Comparison of ENCODE assay signal across 1 cellular context in the genomic region with DNA sequence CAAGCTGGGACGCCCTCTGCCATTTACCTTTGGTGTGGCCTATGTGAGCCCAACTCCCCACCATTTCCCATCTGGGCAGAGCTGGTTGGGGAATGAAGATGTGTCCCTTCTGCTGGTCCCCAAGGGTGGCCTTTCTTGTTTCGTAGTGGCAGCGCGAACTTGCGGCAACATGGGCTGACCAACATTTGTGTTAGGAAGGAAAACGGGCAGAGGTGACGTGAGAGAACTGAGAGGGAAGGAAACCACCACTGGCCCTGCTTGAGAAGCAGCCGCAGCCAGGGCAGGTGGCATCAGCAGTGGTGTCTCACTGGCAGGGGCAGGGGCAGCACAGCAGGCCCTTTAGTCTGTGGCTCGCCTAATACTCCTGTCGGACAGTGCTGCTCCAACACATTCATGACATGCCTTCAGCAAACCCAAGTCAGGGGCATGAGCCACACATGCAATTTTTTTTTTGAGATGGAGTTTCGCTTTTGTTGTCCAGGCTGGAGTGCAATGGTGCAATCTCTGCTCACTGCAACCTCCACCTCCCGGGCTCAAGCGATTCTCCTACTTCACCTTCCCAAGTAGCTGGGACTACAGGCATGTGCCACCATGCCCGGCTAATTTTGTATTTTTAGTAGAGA.
A peak's percentile ranks its signal among the peaks of the same experiment; 100 is the strongest.
TF ChIP-seq lines count a peak whose summit lies in the region.

No MANE protein-coding gene starts in this region.

TF ChIP-seq in K562, 482 proteins besides CTCF, POLR2A, EP300 and RAD21 (continued from another document):
- TF ChIP-seq ELK3 (CRISPR knock-in tag; IDR thresholded peaks at IDR 0.05) (no peak), MBD2 (IDR thresholded peaks at IDR 0.05; ENCODE audit: borderline replicate concordance, low read depth) (no peak), RHOXF2B (CRISPR knock-in tag; conservative IDR thresholded peaks at IDR 0.05) (no peak), VEZF1 (CRISPR knock-in tag; IDR thresholded peaks at IDR 0.05) (no peak), ZNF121 (CRISPR knock-in tag; conservative IDR thresholded peaks at IDR 0.05) (no peak), NELFE (IDR thresholded peaks at IDR 0.05; ENCODE audit: insufficient read depth, insufficient read length) (no peak), HMGXB4 (CRISPR knock-in tag; IDR thresholded peaks at IDR 0.05) (no peak), MED1 (CRISPR knock-in tag; IDR thresholded peaks at IDR 0.05; ENCODE audit: borderline replicate concordance) (no peak), EWSR1 (IDR thresholded peaks at IDR 0.05; ENCODE audit: borderline replicate concordance, low read depth, partially characterized antibody) (no peak), STAT5A (IDR thresholded peaks at IDR 0.05; ENCODE audit: borderline replicate concordance, low read length) (no peak), SIN3B (IDR thresholded peaks at IDR 0.05; ENCODE audit: low read depth) (no peak), CLOCK (CRISPR knock-in tag; IDR thresholded peaks at IDR 0.05; ENCODE audit: borderline replicate concordance) (0 out of 2 replicates have a peak, but pooled peaks have one; percentile 38), HIVEP1 (CRISPR knock-in tag; IDR thresholded peaks at IDR 0.05) (0 out of 2 replicates have a peak, but pooled peaks have one; percentile 22), DPF2 (IDR thresholded peaks at IDR 0.05) (no peak), GTF2E2 (tag; IDR thresholded peaks at IDR 0.05) (no peak), STAG1 (CRISPR knock-in tag; IDR thresholded peaks at IDR 0.05; ENCODE audit: borderline replicate concordance) (0 out of 2 replicates have a peak, but pooled peaks have one; percentile 17), ZBTB7A (IDR thresholded peaks at IDR 0.05; ENCODE audit: borderline replicate concordance, control insufficient read depth, low read depth, low read length) (no peak), HNRNPUL1 (IDR thresholded peaks at IDR 0.05; ENCODE audit: low read length) (0 out of 2 replicates have a peak, but pooled peaks have one; percentile 34), KLF10 (CRISPR knock-in tag; IDR thresholded peaks at IDR 0.05) (no peak), E4F1 (CRISPR knock-in tag; IDR thresholded peaks at IDR 0.05; ENCODE audit: borderline replicate concordance) (no peak), DACH1 (IDR thresholded peaks at IDR 0.05; ENCODE audit: partially characterized antibody) (no peak), TEAD4 (IDR thresholded peaks at IDR 0.05; ENCODE audit: low read length) (no peak), TEAD4 (CRISPR knock-in tag; IDR thresholded peaks at IDR 0.05; ENCODE audit: borderline replicate concordance) (no peak), ATF7 (IDR thresholded peaks at IDR 0.05) (no peak), BMI1 (IDR thresholded peaks at IDR 0.05; ENCODE audit: low read length) (no peak)
- TF ChIP-seq, protein P1, sequence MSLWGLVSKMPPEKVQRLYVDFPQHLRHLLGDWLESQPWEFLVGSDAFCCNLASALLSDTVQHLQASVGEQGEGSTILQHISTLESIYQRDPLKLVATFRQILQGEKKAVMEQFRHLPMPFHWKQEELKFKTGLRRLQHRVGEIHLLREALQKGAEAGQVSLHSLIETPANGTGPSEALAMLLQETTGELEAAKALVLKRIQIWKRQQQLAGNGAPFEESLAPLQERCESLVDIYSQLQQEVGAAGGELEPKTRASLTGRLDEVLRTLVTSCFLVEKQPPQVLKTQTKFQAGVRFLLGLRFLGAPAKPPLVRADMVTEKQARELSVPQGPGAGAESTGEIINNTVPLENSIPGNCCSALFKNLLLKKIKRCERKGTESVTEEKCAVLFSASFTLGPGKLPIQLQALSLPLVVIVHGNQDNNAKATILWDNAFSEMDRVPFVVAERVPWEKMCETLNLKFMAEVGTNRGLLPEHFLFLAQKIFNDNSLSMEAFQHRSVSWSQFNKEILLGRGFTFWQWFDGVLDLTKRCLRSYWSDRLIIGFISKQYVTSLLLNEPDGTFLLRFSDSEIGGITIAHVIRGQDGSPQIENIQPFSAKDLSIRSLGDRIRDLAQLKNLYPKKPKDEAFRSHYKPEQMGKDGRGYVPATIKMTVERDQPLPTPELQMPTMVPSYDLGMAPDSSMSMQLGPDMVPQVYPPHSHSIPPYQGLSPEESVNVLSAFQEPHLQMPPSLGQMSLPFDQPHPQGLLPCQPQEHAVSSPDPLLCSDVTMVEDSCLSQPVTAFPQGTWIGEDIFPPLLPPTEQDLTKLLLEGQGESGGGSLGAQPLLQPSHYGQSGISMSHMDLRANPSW (CRISPR knock-in tag; IDR thresholded peaks at IDR 0.05): 0 out of 2 replicates have a peak, but pooled peaks have one; percentile 30
- TF ChIP-seq, protein P2, sequence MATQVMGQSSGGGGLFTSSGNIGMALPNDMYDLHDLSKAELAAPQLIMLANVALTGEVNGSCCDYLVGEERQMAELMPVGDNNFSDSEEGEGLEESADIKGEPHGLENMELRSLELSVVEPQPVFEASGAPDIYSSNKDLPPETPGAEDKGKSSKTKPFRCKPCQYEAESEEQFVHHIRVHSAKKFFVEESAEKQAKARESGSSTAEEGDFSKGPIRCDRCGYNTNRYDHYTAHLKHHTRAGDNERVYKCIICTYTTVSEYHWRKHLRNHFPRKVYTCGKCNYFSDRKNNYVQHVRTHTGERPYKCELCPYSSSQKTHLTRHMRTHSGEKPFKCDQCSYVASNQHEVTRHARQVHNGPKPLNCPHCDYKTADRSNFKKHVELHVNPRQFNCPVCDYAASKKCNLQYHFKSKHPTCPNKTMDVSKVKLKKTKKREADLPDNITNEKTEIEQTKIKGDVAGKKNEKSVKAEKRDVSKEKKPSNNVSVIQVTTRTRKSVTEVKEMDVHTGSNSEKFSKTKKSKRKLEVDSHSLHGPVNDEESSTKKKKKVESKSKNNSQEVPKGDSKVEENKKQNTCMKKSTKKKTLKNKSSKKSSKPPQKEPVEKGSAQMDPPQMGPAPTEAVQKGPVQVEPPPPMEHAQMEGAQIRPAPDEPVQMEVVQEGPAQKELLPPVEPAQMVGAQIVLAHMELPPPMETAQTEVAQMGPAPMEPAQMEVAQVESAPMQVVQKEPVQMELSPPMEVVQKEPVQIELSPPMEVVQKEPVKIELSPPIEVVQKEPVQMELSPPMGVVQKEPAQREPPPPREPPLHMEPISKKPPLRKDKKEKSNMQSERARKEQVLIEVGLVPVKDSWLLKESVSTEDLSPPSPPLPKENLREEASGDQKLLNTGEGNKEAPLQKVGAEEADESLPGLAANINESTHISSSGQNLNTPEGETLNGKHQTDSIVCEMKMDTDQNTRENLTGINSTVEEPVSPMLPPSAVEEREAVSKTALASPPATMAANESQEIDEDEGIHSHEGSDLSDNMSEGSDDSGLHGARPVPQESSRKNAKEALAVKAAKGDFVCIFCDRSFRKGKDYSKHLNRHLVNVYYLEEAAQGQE (CRISPR knock-in tag; IDR thresholded peaks at IDR 0.05; ENCODE audit: low read depth): 0 out of 2 replicates have a peak, but pooled peaks have one; percentile 44
- TF ChIP-seq, protein P3, sequence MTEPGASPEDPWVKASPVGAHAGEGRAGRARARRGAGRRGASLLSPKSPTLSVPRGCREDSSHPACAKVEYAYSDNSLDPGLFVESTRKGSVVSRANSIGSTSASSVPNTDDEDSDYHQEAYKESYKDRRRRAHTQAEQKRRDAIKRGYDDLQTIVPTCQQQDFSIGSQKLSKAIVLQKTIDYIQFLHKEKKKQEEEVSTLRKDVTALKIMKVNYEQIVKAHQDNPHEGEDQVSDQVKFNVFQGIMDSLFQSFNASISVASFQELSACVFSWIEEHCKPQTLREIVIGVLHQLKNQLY (CRISPR knock-in tag; conservative IDR thresholded peaks at IDR 0.05): 0 out of 4 replicates have a peak, but pooled peaks of 1 of the 2 experiments have one; percentile 70
